Comparison of ENCODE assay signal across 32 cellular contexts in the genomic region with DNA sequence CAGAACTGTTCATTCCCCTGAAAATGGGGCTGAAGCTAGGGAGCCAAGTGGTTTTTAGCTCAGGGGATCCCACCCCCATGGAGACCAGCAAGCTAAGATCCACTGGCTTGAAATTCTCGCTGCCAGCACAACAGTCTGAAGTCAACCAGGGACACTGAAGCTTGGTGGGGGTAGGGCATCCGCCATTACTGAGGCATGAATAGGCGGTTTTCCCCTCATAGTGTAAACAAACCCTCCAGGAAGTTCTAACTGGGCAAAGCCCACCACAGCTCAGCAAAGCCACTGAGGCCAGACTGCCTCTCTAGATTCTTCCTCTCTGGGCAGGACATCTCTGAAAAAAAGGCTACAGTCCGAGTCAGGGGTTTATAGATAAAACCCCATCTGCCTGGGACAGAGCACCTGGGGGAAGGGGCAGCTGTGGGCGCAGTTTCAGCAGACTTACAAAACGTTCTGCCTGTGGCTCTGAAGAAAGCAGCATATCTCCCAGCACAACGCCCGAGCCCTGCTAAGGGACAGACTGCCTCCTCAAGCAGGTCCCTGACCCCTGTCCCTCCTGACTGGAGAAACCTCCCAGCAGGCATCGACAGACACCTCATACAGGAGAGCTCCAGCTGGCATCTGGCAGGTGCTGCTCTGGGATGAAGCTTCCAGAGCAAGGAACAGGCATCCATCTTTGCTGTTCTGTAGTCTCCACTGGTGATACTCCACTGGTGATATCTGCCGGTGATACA. TPM values are rescaled to one million over a fixed set of nuclear protein-coding genes. Genes with fewer than 3 reads are reported as not detected.
DNase-seq lines count a peak whose midpoint lies in the region; ATAC-seq and TF ChIP-seq lines count a peak whose summit lies in the region.
"Had no signal": no experiment of that assay in that cellular context is flagged by ENCODE, and none has a peak within 500 bp of the region (broad histone marks: within the 10 kb centered on the region; RNA-seq: fewer than 3 reads in every experiment).

No MANE protein-coding gene starts in this region.

- H3K27me3 Mint-ChIP-seq in H9 (ENCODE audit: low read depth) (peaks cover 42% of the 10 kb centered on the region), chondrocyte (ENCODE audit: low read depth) (no peaks in the 10 kb centered on the region), immature natural killer cell (ENCODE audit: low read depth in 3 of 3) (peaks cover 0 to 3% (median 2%) of the 10 kb centered on the region in 3 donors)

- no peak overlapping the region for H2BK20ac ChIP-seq in H9 (ENCODE audit: low read depth, low read length, poor library complexity, severe bottlenecking)

- H2AFZ ChIP-seq in H9 (ENCODE audit: low read length) = peak overlapping the region; percentile 25
- no peak overlapping the region for H2AFZ ChIP-seq in mesenchymal stem cell (ENCODE audit: low read depth, low read length)

- H2AK5ac ChIP-seq in H9 (ENCODE audit: insufficient read length, low read length) = no peak overlapping the region
- no peak overlapping the region for H2AK5ac ChIP-seq in mesenchymal stem cell (ENCODE audit: low read length, severe bottlenecking)

- H4K8ac ChIP-seq in H9 (replicated peaks; ENCODE audit: insufficient read length, low read depth, low read length) (no peak overlapping the region), mesenchymal stem cell (ENCODE audit: low read length) (no peak overlapping the region)

- H3K4me2 ChIP-seq in BLaER1 treated with 17β-estradiol and CSF1 and Interleukin-3, amounts not matched to agents 10 nM and 100 nM = peak overlapping the region; percentile 54 to 87 (median 82)
- H3K4me2 ChIP-seq in H9 (ENCODE audit: insufficient read depth, insufficient read length, low read length) (no peak overlapping the region), mesenchymal stem cell (ENCODE audit: low read length, poor library complexity, severe bottlenecking) (no peak overlapping the region)

- peaks cover 32 to 73% (median 46%) of the 10 kb centered on the region in 11 experiments for H3K9me3 ChIP-seq in BLaER1 treated with 17β-estradiol and CSF1 and Interleukin-3, amounts not matched to agents 10 nM and 100 nM (replicated peaks in 1 of 11)
- no peaks in the 10 kb centered on the region for H3K9me3 ChIP-seq in H9 (ENCODE audit: control insufficient read depth, low read depth, low read length)
- H3K9me3 ChIP-seq in mesenchymal stem cell (ENCODE audit: control insufficient read depth, low read length) = peaks cover 3% of the 10 kb centered on the region

- H3K56ac ChIP-seq in H9 (ENCODE audit: insufficient read length, low read depth, low read length) = no peak overlapping the region

- H3K4me1 Mint-ChIP-seq in H9 (no peaks in the 10 kb centered on the region), chondrocyte (ENCODE audit: low read depth) (no peaks in the 10 kb centered on the region), immature natural killer cell (peaks cover 52 to 60% of the 10 kb centered on the region in 2 donors)
- H3K4me1 Mint-ChIP-seq: CD4-positive, alpha-beta memory T cell had no signal

- WGBS in H9 (ENCODE audit: extremely low coverage, insufficient read length, low lambda C conversion rate) = no CpG with 5 or more reads among the region's 10 CpGs
- 55% methylated on average over 10 of the region's 10 CpGs for WGBS in mesenchymal stem cell

- peak overlapping the region; percentile 36; the same call in 1 of the 2 replicates for H3K14ac ChIP-seq in H9 (ENCODE audit: insufficient read depth, low read length)
- H3K14ac ChIP-seq in mesenchymal stem cell (ENCODE audit: low read length in 2 of 2) = no peak overlapping the region

- H3K4ac ChIP-seq in H9 (ENCODE audit: low read depth, low read length) (no peak overlapping the region), mesenchymal stem cell (ENCODE audit: low read depth in 1 of 2, low read length in 2 of 2) (no peak overlapping the region)

- H2BK15ac ChIP-seq in H9 (ENCODE audit: low read depth, low read length) = no peak overlapping the region
- no peak overlapping the region for H2BK15ac ChIP-seq in mesenchymal stem cell (ENCODE audit: low read depth, poor library complexity, severe bottlenecking)

- H3K18ac ChIP-seq in H9 (ENCODE audit: insufficient read length, low read depth, low read length) (peak overlapping the region; percentile 38), mesenchymal stem cell (ENCODE audit: low read depth in 1 of 2, low read length in 2 of 2) (no peak overlapping the region)

- H3K27ac Mint-ChIP-seq in H9 (no peak overlapping the region), chondrocyte (ENCODE audit: unreplicated experiment) (no peak overlapping the region), immature natural killer cell (peak overlapping the region; percentile 50 to 93 (median 80))
- H3K27ac Mint-ChIP-seq: CD4-positive, alpha-beta memory T cell; T-cell had no signal

- H2BK12ac ChIP-seq in H9 (ENCODE audit: insufficient read length, low read depth, low read length) = no peak overlapping the region
- no peak overlapping the region for H2BK12ac ChIP-seq in mesenchymal stem cell (ENCODE audit: low read length in 2 of 2)

- H2BK5ac ChIP-seq in H9 (ENCODE audit: insufficient read length, low read length) = no peak overlapping the region
- no peak overlapping the region for H2BK5ac ChIP-seq in mesenchymal stem cell (ENCODE audit: low read depth, low read length, poor library complexity, severe bottlenecking)

- DNase-seq in H9 = no peak
- peak; percentile 44 for DNase-seq in chondrocyte (ENCODE audit: low spot score)
- peak in 1 of 3 donors; percentile 8 for DNase-seq in immature natural killer cell
- DNase-seq in iPS-NIHi11 (ENCODE audit: low spot score) = no peak
- DNase-seq in mesenchymal stem cell = no peak
- no peak for DNase-seq in posterior cingulate gyrus
- DNase-seq: C1 segment of cervical spinal cord; CD4-positive, alpha-beta memory T cell; COR-L47; DMS79; GF-D8; Kasumi-1; MV-4-11; NCI-H1105; NCI-H146; NCI-H1930; NCI-H446 treated with DMSO at 0.1 percent for 48 hours; NCI-H526; NCI-H82; NK-92 treated with Interleukin-12 subunit alpha and Interleukin-12 subunit beta, amount 100 ng/mL, for 24 hours; SHP77; T-cell had no signal

- no peak for ATAC-seq in GM19035 (IDR thresholded peaks at IDR 0.05; ENCODE audit: unreplicated experiment)
- ATAC-seq: HepG2, Panc1, T-cell had no signal

- H3K4me3 Mint-ChIP-seq in H9 (no peak overlapping the region), chondrocyte (ENCODE audit: unreplicated experiment) (no peak overlapping the region), immature natural killer cell (peak overlapping the region; percentile 75 to 91 (median 90))
- H3K4me3 Mint-ChIP-seq: CD4-positive, alpha-beta memory T cell; T-cell had no signal

- peaks cover 0 to 9% (median 3%) of the 10 kb centered on the region in 3 experiments; a peak in 4 of 7 replicates for H3K36me3 Mint-ChIP-seq in H9 (ENCODE audit: insufficient read depth in 1 of 3, low read depth in 3 of 3)
- no peaks in the 10 kb centered on the region for H3K36me3 Mint-ChIP-seq in chondrocyte (ENCODE audit: low read depth)
- peaks cover 7 to 24% (median 12%) of the 10 kb centered on the region in 3 donors for H3K36me3 Mint-ChIP-seq in immature natural killer cell
- H3K36me3 Mint-ChIP-seq: CD4-positive, alpha-beta memory T cell; T-cell had no signal

- H3K9me3 Mint-ChIP-seq in H9 (peaks cover 91 to 96% of the 10 kb centered on the region in 2 experiments), chondrocyte (ENCODE audit: low read depth) (peaks cover 16% of the 10 kb centered on the region), immature natural killer cell (peaks cover 17 to 41% (median 32%) of the 10 kb centered on the region in 6 donors)

- no peak overlapping the region for H4K91ac ChIP-seq in H9 (ENCODE audit: insufficient read length, low read depth, low read length)
- H4K91ac ChIP-seq in mesenchymal stem cell (ENCODE audit: low read length) = no peak overlapping the region

- no peaks in the 10 kb centered on the region for H4K20me1 ChIP-seq in BLaER1 treated with 17β-estradiol and CSF1 and Interleukin-3, amounts not matched to agents 10 nM and 100 nM
- no peaks in the 10 kb centered on the region for H4K20me1 ChIP-seq in H9 (ENCODE audit: control insufficient read depth, insufficient read depth, insufficient read length)

- no peak overlapping the region for H4K5ac ChIP-seq in H9 (ENCODE audit: insufficient read length, low read depth, low read length)

- peak overlapping the region in 9 of 11 experiments; percentile 60 to 91 (median 83); a peak in 19 of 22 replicates for H3K27ac ChIP-seq in BLaER1 treated with 17β-estradiol and CSF1 and Interleukin-3, amounts not matched to agents 10 nM and 100 nM
- H3K27ac ChIP-seq in H9 (ENCODE audit: insufficient read length, low read depth, low read length) (no peak overlapping the region), mesenchymal stem cell (ENCODE audit: low read length, poor library complexity, severe bottlenecking) (no peak overlapping the region)
- H3K27ac ChIP-seq: RWPE1 had no signal

- no peaks in the 10 kb centered on the region for H3K23me2 ChIP-seq in H9 (ENCODE audit: insufficient read length, low read depth, low read length, poor library complexity, severe bottlenecking)

- no peaks in the 10 kb centered on the region for H3K36me3 ChIP-seq in BLaER1 treated with 17β-estradiol and CSF1 and Interleukin-3, amounts not matched to agents 10 nM and 100 nM
- H3K36me3 ChIP-seq in mesenchymal stem cell (ENCODE audit: control insufficient read depth in 1 of 2, insufficient read depth in 2 of 2, low read depth in 1 of 2, low read length in 2 of 2) = no peaks in the 10 kb centered on the region

- no peaks in the 10 kb centered on the region for H3K27me3 ChIP-seq in BLaER1 treated with 17β-estradiol and CSF1 and Interleukin-3, amounts not matched to agents 10 nM and 100 nM
- H3K27me3 ChIP-seq in H9 (ENCODE audit: insufficient read depth, low read length) = no peaks in the 10 kb centered on the region
- H3K27me3 ChIP-seq in mesenchymal stem cell (ENCODE audit: control insufficient read depth in 1 of 2, insufficient read depth in 1 of 2, low read length in 2 of 2) = peaks cover 0 to 24% of the 10 kb centered on the region in 2 experiments

- intact Hi-C loops in posterior cingulate gyrus (cut with DNase I) = no loop called here

- no peaks in the 10 kb centered on the region for H3K79me2 ChIP-seq in H9 (ENCODE audit: insufficient read depth, low read length)

- H3K79me1 ChIP-seq in H9 (ENCODE audit: insufficient read depth, low read depth, low read length, poor library complexity, severe bottlenecking) (no peaks in the 10 kb centered on the region), mesenchymal stem cell (replicated peaks; ENCODE audit: low read length, poor library complexity, severe bottlenecking) (no peaks in the 10 kb centered on the region)

- TF ChIP-seq CTCF in H9 (conservative IDR thresholded peaks at IDR 0.05) (no peak), chondrocyte (IDR thresholded peaks at IDR 0.05) (no peak)

- H2BK120ac ChIP-seq in H9 (ENCODE audit: low read depth, low read length, poor library complexity, severe bottlenecking) = no peak overlapping the region
- no peak overlapping the region for H2BK120ac ChIP-seq in mesenchymal stem cell (ENCODE audit: low read depth, low read length)

- H3K4me1 ChIP-seq in BLaER1 treated with 17β-estradiol and CSF1 and Interleukin-3, amounts not matched to agents 10 nM and 100 nM = peaks cover 17 to 59% (median 57%) of the 10 kb centered on the region in 10 experiments
- H3K4me1 ChIP-seq in H9 (ENCODE audit: insufficient read depth, low read length) = no peaks in the 10 kb centered on the region; the same call in 1 of the 2 replicates
- no peaks in the 10 kb centered on the region for H3K4me1 ChIP-seq in mesenchymal stem cell (ENCODE audit: control insufficient read depth, insufficient read depth, low read depth, low read length)

- peak overlapping the region in 8 of 11 experiments; percentile 48 to 74 (median 61); a peak in 15 of 22 replicates for H3K9ac ChIP-seq in BLaER1 treated with 17β-estradiol and CSF1 and Interleukin-3, amounts not matched to agents 10 nM and 100 nM
- no peak overlapping the region for H3K9ac ChIP-seq in H9 (ENCODE audit: extremely low read depth, insufficient read length, low read length)
- no peak overlapping the region for H3K9ac ChIP-seq in mesenchymal stem cell (ENCODE audit: low read length)

- H3K23ac ChIP-seq in H9 (ENCODE audit: insufficient read length, low read depth, low read length) = no peak overlapping the region
- H3K23ac ChIP-seq in mesenchymal stem cell (ENCODE audit: low read length in 2 of 2) = no peak overlapping the region

- H3T11ph ChIP-seq in H9 (ENCODE audit: low read length) = no peak overlapping the region

- peak overlapping the region in 7 of 10 experiments; percentile 6 to 48 (median 17); a peak in 8 of 20 replicates for H3K4me3 ChIP-seq in BLaER1 treated with 17β-estradiol and CSF1 and Interleukin-3, amounts not matched to agents 10 nM and 100 nM
- H3K4me3 ChIP-seq in mesenchymal stem cell (ENCODE audit: insufficient read depth in 1 of 2, low read depth in 1 of 2, low read length in 2 of 2) = no peak overlapping the region

RNA-seq across cellular contexts. Expression of a gene that starts 32.7 kb away (rescaled TPM):
- total RNA-seq in H9 (2021) (not detected in 2 replicates), chondrocyte (not detected in 3 replicates)
- under 1 TPM in 1 of 3 donors, not detected in 2; 0.08 TPM for polyA plus RNA-seq in immature natural killer cell
- not detected for polyA plus RNA-seq in mesenchymal stem cell (2013, experiment 1 of 2)
- not detected for polyA plus RNA-seq in mesenchymal stem cell (2013, experiment 2 of 2)
- total RNA-seq: CD4-positive, alpha-beta memory T cell; H4; HepG2; HT-29; MCF 10A; SK-MEL-5 had no signal
- polyA plus RNA-seq: AG04450; CD4-positive, alpha-beta memory T cell; HepG2 had no signal

Comparison
In these comparisons a context has a peak if more than half of its experiments do, and no peak if none do; other contexts are left out.
1. H3K27ac ChIP-seq: peak in BLaER1 treated with 17β-estradiol and CSF1 and Interleukin-3, amounts not matched to agents 10 nM and 100 nM (9 of 11); none in H9 (single experiment) and mesenchymal stem cell (single experiment).
2. H3K4me2 ChIP-seq: peak in BLaER1 treated with 17β-estradiol and CSF1 and Interleukin-3, amounts not matched to agents 10 nM and 100 nM (11 of 11); none in H9 (single experiment) and mesenchymal stem cell (single experiment).
3. H3K4me3 ChIP-seq: peak in BLaER1 treated with 17β-estradiol and CSF1 and Interleukin-3, amounts not matched to agents 10 nM and 100 nM (7 of 10); none in mesenchymal stem cell (0 of 2).
4. H3K9ac ChIP-seq: peak in BLaER1 treated with 17β-estradiol and CSF1 and Interleukin-3, amounts not matched to agents 10 nM and 100 nM (8 of 11); none in H9 (single experiment) and mesenchymal stem cell (single experiment).
5. H3K27ac Mint-ChIP-seq: peak in immature natural killer cell (6 of 6); none in H9 (0 of 3) and chondrocyte (single experiment).
6. H3K4me3 Mint-ChIP-seq: peak in immature natural killer cell (5 of 5); none in H9 (0 of 2) and chondrocyte (single experiment).